Comparison of ENCODE assay signal across 1 cellular context in genomic region chr3:133089906-133090305, GRCh38.
TF ChIP-seq lines count a peak whose summit lies in the region.

No MANE protein-coding gene starts in this region.

TF ChIP-seq in GM12878, 131 proteins besides CTCF, POLR2A, EP300 and RAD21:
- peak; percentile 49 for TF ChIP-seq RELB (IDR thresholded peaks at IDR 0.05; ENCODE audit: low read depth)
- TF ChIP-seq IKZF1 (conservative IDR thresholded peaks at IDR 0.05) = 0 out of 2 replicates have a peak, but pooled peaks have one; percentile 30
- TF ChIP-seq FOXK2 (IDR thresholded peaks at IDR 0.05) = no peak
- TF ChIP-seq SMARCA5 (IDR thresholded peaks at IDR 0.05) = no peak
- peak; percentile 13 to 27; a peak in 2 of 4 replicates for TF ChIP-seq IKZF2 (IDR thresholded peaks at IDR 0.05)
